Comparison of ENCODE assay signal across 9 cellular contexts in genomic region chr4:151540728-151541437, GRCh38.
DNase-seq lines count a peak whose midpoint lies in the region; ATAC-seq and TF ChIP-seq lines count a peak whose summit lies in the region.
"Had no signal": no experiment of that assay in that cellular context is flagged by ENCODE, and none has a peak within 500 bp of the region (broad histone marks: within the 10 kb centered on the region; RNA-seq: fewer than 3 reads in every experiment).

No MANE protein-coding gene starts in this region.

- H2AFZ ChIP-seq in mesenchymal stem cell (ENCODE audit: low read depth, low read length): no peak overlapping the region

- H3K9me3 ChIP-seq in mesenchymal stem cell (ENCODE audit: control insufficient read depth, low read length): no peaks in the 10 kb centered on the region

- no peak overlapping the region for H4K91ac ChIP-seq in mesenchymal stem cell (ENCODE audit: low read length)

- H3K4ac ChIP-seq in mesenchymal stem cell (ENCODE audit: low read depth in 1 of 2, low read length in 2 of 2): no peak overlapping the region

- H2AK5ac ChIP-seq in mesenchymal stem cell (ENCODE audit: low read length, severe bottlenecking): no peak overlapping the region

- H3K9me3 Mint-ChIP-seq in brain: no peaks in the 10 kb centered on the region

- no peak for ATAC-seq in HG03354 (IDR thresholded peaks at IDR 0.05; ENCODE audit: poor library complexity, severe bottlenecking, unreplicated experiment)
- ATAC-seq in GM18511 (IDR thresholded peaks at IDR 0.05; ENCODE audit: unreplicated experiment): no peak

- no CpG with 5 or more reads among the region's 3 CpGs for WGBS in mesenchymal stem cell

- DNase-seq in AG10803 (ENCODE audit: low read depth) (peak; percentile 52), M059J (ENCODE audit: low read depth) (peak; percentile 97), mesenchymal stem cell (peak; percentile 93), dorsolateral prefrontal cortex (no peak), germinal center (ENCODE audit: low spot score) (no peak)
- DNase-seq: NCI-H1694 treated with DMSO at 0.1 percent for 48 hours had no signal

- peaks cover 57% of the 10 kb centered on the region for H3K4me1 Mint-ChIP-seq in brain

- H3K27ac ChIP-seq in mesenchymal stem cell (ENCODE audit: low read length, poor library complexity, severe bottlenecking): peak overlapping the region; percentile 77
- H3K27ac ChIP-seq in dorsolateral prefrontal cortex: no peak overlapping the region

- no peak overlapping the region for H2BK12ac ChIP-seq in mesenchymal stem cell (ENCODE audit: low read length in 2 of 2)

- H3K4me3 ChIP-seq in AG10803 (ENCODE audit: low read length): no peak overlapping the region
- H3K4me3 ChIP-seq in mesenchymal stem cell (ENCODE audit: insufficient read depth in 1 of 2, low read depth in 1 of 2, low read length in 2 of 2): peak overlapping the region in 1 of 2 experiments; percentile 66
- H3K4me3 ChIP-seq in dorsolateral prefrontal cortex: no peak overlapping the region

- H3K23ac ChIP-seq in mesenchymal stem cell (ENCODE audit: low read length in 2 of 2): no peak overlapping the region

- no peak overlapping the region for H3K18ac ChIP-seq in mesenchymal stem cell (ENCODE audit: low read depth in 1 of 2, low read length in 2 of 2)

- H3K27me3 ChIP-seq in mesenchymal stem cell (ENCODE audit: control insufficient read depth in 1 of 2, insufficient read depth in 1 of 2, low read length in 2 of 2) (no peaks in the 10 kb centered on the region), dorsolateral prefrontal cortex (no peaks in the 10 kb centered on the region)

- no peak overlapping the region for H3K14ac ChIP-seq in mesenchymal stem cell (ENCODE audit: low read length in 2 of 2)

- no peaks in the 10 kb centered on the region for H3K36me3 Mint-ChIP-seq in brain

- no peaks in the 10 kb centered on the region for H3K36me3 ChIP-seq in mesenchymal stem cell (ENCODE audit: control insufficient read depth in 1 of 2, insufficient read depth in 2 of 2, low read depth in 1 of 2, low read length in 2 of 2)

- peak overlapping the region; percentile 45 to 89 (median 61) for H3K27ac Mint-ChIP-seq in brain

- peaks cover 5% of the 10 kb centered on the region for H3K79me1 ChIP-seq in mesenchymal stem cell (replicated peaks; ENCODE audit: low read length, poor library complexity, severe bottlenecking)

- no peak overlapping the region for H2BK5ac ChIP-seq in mesenchymal stem cell (ENCODE audit: low read depth, low read length, poor library complexity, severe bottlenecking)

- peaks cover 4% of the 10 kb centered on the region for H3K27me3 Mint-ChIP-seq in brain

- H4K8ac ChIP-seq in mesenchymal stem cell (ENCODE audit: low read length): no peak overlapping the region

- no peak for TF ChIP-seq CTCF in AG10803 (conservative IDR thresholded peaks at IDR 0.05; ENCODE audit: low read length)
- TF ChIP-seq CTCF in brain (conservative IDR thresholded peaks at IDR 0.05): no peak
- TF ChIP-seq CTCF in dorsolateral prefrontal cortex (IDR thresholded peaks at IDR 0.05 in 54 of 56, conservative IDR thresholded peaks at IDR 0.05 in 2 of 56; ENCODE audit: low read depth in 1 of 56, partially characterized antibody in 56 of 56): no peak

- intact Hi-C loops in dorsolateral prefrontal cortex (cut with DNase I): no loop called here

- peaks cover 2% of the 10 kb centered on the region for H3K4me1 ChIP-seq in mesenchymal stem cell (ENCODE audit: control insufficient read depth, insufficient read depth, low read depth, low read length)

- H3K4me2 ChIP-seq in mesenchymal stem cell (ENCODE audit: low read length, poor library complexity, severe bottlenecking): peak overlapping the region; percentile 55

- H3K4me3 Mint-ChIP-seq in brain: peak overlapping the region in 3 of 5 experiments; percentile 23 to 59 (median 52)

- peak overlapping the region; percentile 90 for H3K9ac ChIP-seq in mesenchymal stem cell (ENCODE audit: low read length)

- H2BK120ac ChIP-seq in mesenchymal stem cell (ENCODE audit: low read depth, low read length): no peak overlapping the region

- no peak overlapping the region for H2BK15ac ChIP-seq in mesenchymal stem cell (ENCODE audit: low read depth, poor library complexity, severe bottlenecking)

Comparison
In these comparisons a context has a peak if more than half of its experiments do, and no peak if none do; other contexts are left out.
1. DNase-seq: peak in AG10803 (single experiment), M059J (single experiment) and mesenchymal stem cell (single experiment); none in dorsolateral prefrontal cortex (0 of 10) and germinal center (single experiment).